ENCODE assay signal across 1 cellular context in genomic region chr4:70915048-70915815, GRCh38.
TF ChIP-seq lines count a peak whose summit lies in the region.

No MANE protein-coding gene starts in this region.

TF ChIP-seq in SK-N-SH treated with all-trans-retinoic acid at 6 μM for 48 hours, 23 proteins besides CTCF, POLR2A, EP300 and RAD21 (continued from another document):
- TF ChIP-seq, protein P1, sequence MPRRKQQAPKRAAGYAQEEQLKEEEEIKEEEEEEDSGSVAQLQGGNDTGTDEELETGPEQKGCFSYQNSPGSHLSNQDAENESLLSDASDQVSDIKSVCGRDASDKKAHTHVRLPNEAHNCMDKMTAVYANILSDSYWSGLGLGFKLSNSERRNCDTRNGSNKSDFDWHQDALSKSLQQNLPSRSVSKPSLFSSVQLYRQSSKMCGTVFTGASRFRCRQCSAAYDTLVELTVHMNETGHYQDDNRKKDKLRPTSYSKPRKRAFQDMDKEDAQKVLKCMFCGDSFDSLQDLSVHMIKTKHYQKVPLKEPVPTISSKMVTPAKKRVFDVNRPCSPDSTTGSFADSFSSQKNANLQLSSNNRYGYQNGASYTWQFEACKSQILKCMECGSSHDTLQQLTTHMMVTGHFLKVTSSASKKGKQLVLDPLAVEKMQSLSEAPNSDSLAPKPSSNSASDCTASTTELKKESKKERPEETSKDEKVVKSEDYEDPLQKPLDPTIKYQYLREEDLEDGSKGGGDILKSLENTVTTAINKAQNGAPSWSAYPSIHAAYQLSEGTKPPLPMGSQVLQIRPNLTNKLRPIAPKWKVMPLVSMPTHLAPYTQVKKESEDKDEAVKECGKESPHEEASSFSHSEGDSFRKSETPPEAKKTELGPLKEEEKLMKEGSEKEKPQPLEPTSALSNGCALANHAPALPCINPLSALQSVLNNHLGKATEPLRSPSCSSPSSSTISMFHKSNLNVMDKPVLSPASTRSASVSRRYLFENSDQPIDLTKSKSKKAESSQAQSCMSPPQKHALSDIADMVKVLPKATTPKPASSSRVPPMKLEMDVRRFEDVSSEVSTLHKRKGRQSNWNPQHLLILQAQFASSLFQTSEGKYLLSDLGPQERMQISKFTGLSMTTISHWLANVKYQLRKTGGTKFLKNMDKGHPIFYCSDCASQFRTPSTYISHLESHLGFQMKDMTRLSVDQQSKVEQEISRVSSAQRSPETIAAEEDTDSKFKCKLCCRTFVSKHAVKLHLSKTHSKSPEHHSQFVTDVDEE (CRISPR knock-in tag; IDR thresholded peaks at IDR 0.05), result no peak
- no peak for TF ChIP-seq ISL1 (CRISPR knock-in tag; IDR thresholded peaks at IDR 0.05)
